17 cellular contexts compared by ENCODE assay signal in the genomic region with DNA sequence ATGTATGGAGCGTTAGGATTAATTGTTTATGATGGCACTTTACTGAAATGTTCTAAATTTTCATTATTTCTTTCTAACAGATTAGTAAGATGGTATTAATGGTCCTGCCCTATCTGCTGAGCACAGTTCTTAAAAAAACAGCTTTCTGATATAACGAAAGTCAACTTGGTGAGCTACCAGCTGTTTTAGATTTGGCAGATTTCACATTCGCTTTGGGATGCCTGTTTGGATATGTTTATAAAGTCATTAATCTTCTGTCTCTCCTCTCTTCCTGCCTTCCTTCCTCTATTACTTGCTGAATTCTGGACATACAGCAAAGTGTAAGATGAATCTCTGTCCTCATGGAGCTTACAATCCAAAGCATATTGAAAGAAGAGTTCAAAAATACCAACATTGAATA.
DNase-seq lines count a peak whose midpoint lies in the region; TF ChIP-seq lines count a peak whose summit lies in the region.
"Had no signal": no experiment of that assay in that cellular context is flagged by ENCODE, and none has a peak within 500 bp of the region (broad histone marks: within the 10 kb centered on the region; RNA-seq: fewer than 3 reads in every experiment).

No MANE protein-coding gene starts in this region.

- POLR2A ChIA-PET in SK-N-SH (lab: Yijun Ruan, JAX), result no interaction called here

- H3K9me2 ChIP-seq in SK-N-SH, result no peaks in the 10 kb centered on the region

- H3K4me1 ChIP-seq in SK-N-SH (ENCODE audit: control insufficient read depth in 1 of 2, insufficient read depth in 2 of 2, low read depth in 1 of 2, low read length in 1 of 2), result peaks cover 0 to 13% of the 10 kb centered on the region in 2 experiments; a peak in 2 of 4 replicates
- H3K4me1 ChIP-seq: BLaER1 had no signal

- H3F3A ChIP-seq in SK-N-SH (replicated peaks; ENCODE audit: insufficient read depth), result no peaks in the 10 kb centered on the region

- H3K9ac ChIP-seq in SK-N-SH, result no peak overlapping the region
- H3K9ac ChIP-seq: BLaER1 had no signal

- H2AFZ ChIP-seq in SK-N-SH (ENCODE audit: low read depth), result no peak overlapping the region

- no peaks in the 10 kb centered on the region for H3K79me2 ChIP-seq in SK-N-SH (ENCODE audit: insufficient read depth)

- H3K27me3 ChIP-seq in SK-N-SH (ENCODE audit: insufficient read depth), result no peaks in the 10 kb centered on the region
- H3K27me3 ChIP-seq: BLaER1 had no signal

- H4K20me1 ChIP-seq in SK-N-SH (ENCODE audit: insufficient read depth), result no peaks in the 10 kb centered on the region
- H4K20me1 ChIP-seq: BLaER1 had no signal

- no peak for TF ChIP-seq CTCF in SK-N-SH (IDR thresholded peaks at IDR 0.05)
- no peak for TF ChIP-seq CTCF in fibroblast of mammary gland (conservative IDR thresholded peaks at IDR 0.05; ENCODE audit: control insufficient read depth, insufficient read depth, low read depth, low read length)
- TF ChIP-seq CTCF in foreskin fibroblast (IDR thresholded peaks at IDR 0.05; ENCODE audit: low read depth, low read length), result no peak

- CTCF ChIA-PET in SK-N-SH (lab: Yijun Ruan, JAX), result interaction anchor here (2.0 to 3.5 kb wide), 2 partner anchors 9 to 12 kb away, joined by 8 to 30 read pairs; no protein-coding TSS in a partner anchor

- H3K27ac ChIP-seq in SK-N-SH (ENCODE audit: low read depth in 2 of 2, low read length in 1 of 2), result peak overlapping the region in 1 of 2 experiments; percentile 93; a peak in 2 of 4 replicates
- H3K27ac ChIP-seq: BLaER1, HL-60 had no signal

- H3K36me3 ChIP-seq in SK-N-SH (replicated peaks in 1 of 2; ENCODE audit: control insufficient read depth in 1 of 2, insufficient read depth in 2 of 2, low read length in 1 of 2), result peaks cover 2 to 22% of the 10 kb centered on the region in 2 experiments
- H3K36me3 ChIP-seq: BLaER1 had no signal

- H3K9me3 ChIP-seq in SK-N-SH, result no peaks in the 10 kb centered on the region
- H3K9me3 ChIP-seq: BLaER1 had no signal

- TF ChIP-seq EP300 in SK-N-SH (IDR thresholded peaks at IDR 0.05; ENCODE audit: borderline replicate concordance in 1 of 2, low read depth in 1 of 2, low read length in 1 of 2), result peak in 1 of 2 experiments; percentile 55; a peak in 1 of 4 replicates

- no peak; the same call in 1 of the 2 replicates for TF ChIP-seq RAD21 in SK-N-SH (IDR thresholded peaks at IDR 0.05; ENCODE audit: low read length)

- DNase-seq in EH (ENCODE audit: low read depth) (peak; percentile 17), SK-N-SH (no peak), fibroblast of mammary gland (ENCODE audit: low read depth) (peak; percentile 30), foreskin fibroblast (peak; percentile 15 to 44), GDM1 (lab: John Stamatoyannopoulos, UW) (no peak), germinal center (ENCODE audit: low spot score) (no peak)
- no peak for DNase-seq in activated CD4-positive, CD25-positive, alpha-beta regulatory T cell treated with anti-CD3 and anti-CD28 coated beads, Interleukin-2, amount 50 U/mL, for 72 hours
- DNase-seq: ACHN; CD4-positive, alpha-beta memory T cell; DMS79 treated with DMSO at 0.1 percent for 48 hours; EL; GOT3; H7; HFFc6 had no signal

- no peak overlapping the region for H3K4me2 ChIP-seq in SK-N-SH
- H3K4me2 ChIP-seq: BLaER1 had no signal

- H3K4me3 ChIP-seq in SK-N-SH (ENCODE audit: low read depth in 2 of 2, low read length in 1 of 2), result no peak overlapping the region
- H3K4me3 ChIP-seq in fibroblast of mammary gland (ENCODE audit: control insufficient read depth, low read depth, low read length), result no peak overlapping the region
- no peak overlapping the region for H3K4me3 ChIP-seq in foreskin fibroblast (ENCODE audit: low read depth in 1 of 2, low read length in 2 of 2)
- H3K4me3 ChIP-seq: BLaER1, K562 had no signal

- WGBS in SK-N-SH (ENCODE audit: low lambda C conversion rate), result 85% methylated on average over 3 of the region's 3 CpGs

TF ChIP-seq in SK-N-SH, 30 proteins besides CTCF, POLR2A, EP300 and RAD21:
- no peak for TF ChIP-seq NFIC (IDR thresholded peaks at IDR 0.05; ENCODE audit: borderline replicate concordance)
- TF ChIP-seq, protein P1, sequence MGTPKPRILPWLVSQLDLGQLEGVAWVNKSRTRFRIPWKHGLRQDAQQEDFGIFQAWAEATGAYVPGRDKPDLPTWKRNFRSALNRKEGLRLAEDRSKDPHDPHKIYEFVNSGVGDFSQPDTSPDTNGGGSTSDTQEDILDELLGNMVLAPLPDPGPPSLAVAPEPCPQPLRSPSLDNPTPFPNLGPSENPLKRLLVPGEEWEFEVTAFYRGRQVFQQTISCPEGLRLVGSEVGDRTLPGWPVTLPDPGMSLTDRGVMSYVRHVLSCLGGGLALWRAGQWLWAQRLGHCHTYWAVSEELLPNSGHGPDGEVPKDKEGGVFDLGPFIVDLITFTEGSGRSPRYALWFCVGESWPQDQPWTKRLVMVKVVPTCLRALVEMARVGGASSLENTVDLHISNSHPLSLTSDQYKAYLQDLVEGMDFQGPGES (IDR thresholded peaks at IDR 0.05; ENCODE audit: low read depth, low read length), result no peak
- no peak; the same call in 1 of the 2 replicates for TF ChIP-seq RCOR1 (IDR thresholded peaks at IDR 0.05; ENCODE audit: low read length)
- peak; percentile 32 for TF ChIP-seq CHD2 (IDR thresholded peaks at IDR 0.05; ENCODE audit: low read length, partially characterized antibody)
- no peak for TF ChIP-seq FOSL2 (IDR thresholded peaks at IDR 0.05; ENCODE audit: borderline replicate concordance, low read depth)

Comparison
In these comparisons a context has a peak if more than half of its experiments do, and no peak if none do; other contexts are left out.
1. DNase-seq: peak in EH (single experiment), fibroblast of mammary gland (single experiment) and foreskin fibroblast (2 of 2); none in SK-N-SH (single experiment), GDM1 (single experiment), germinal center (single experiment) and activated CD4-positive, CD25-positive, alpha-beta regulatory T cell treated with anti-CD3 and anti-CD28 coated beads, Interleukin-2, amount 50 U/mL, for 72 hours (single experiment).